Comparison of ENCODE assay signal across 22 cellular contexts in genomic region chr1:63955746-63956145, GRCh38.
DNase-seq lines count a peak whose midpoint lies in the region; ATAC-seq, FAIRE-seq and TF ChIP-seq lines count a peak whose summit lies in the region.
"Had no signal": no experiment of that assay in that cellular context is flagged by ENCODE, and none has a peak within 500 bp of the region (broad histone marks: within the 10 kb centered on the region; RNA-seq: fewer than 3 reads in every experiment).

No MANE protein-coding gene starts in this region.

- H3K27ac ChIP-seq in astrocyte (ENCODE audit: low read depth, low read length) = no peak overlapping the region
- H3K27ac ChIP-seq: body of pancreas had no signal

- no peak overlapping the region for H3K4me2 ChIP-seq in astrocyte (ENCODE audit: low read length)

- H3K4me1 Mint-ChIP-seq in astrocyte (ENCODE audit: low read depth, unreplicated experiment) = peaks cover 20% of the 10 kb centered on the region
- H3K4me1 Mint-ChIP-seq: activated B cell treated with CpG ODN at 0.5 μM for 24 hours; activated naive CD4-positive, alpha-beta T cell treated with anti-CD3 and anti-CD28 coated beads, Interleukin-2, amount 10 ng/mL, durations not matched to agents 7 days and 5 days; neural crest cell had no signal

- ATAC-seq in GM21390 (IDR thresholded peaks at IDR 0.05; ENCODE audit: unreplicated experiment) (no peak), HG03039 (IDR thresholded peaks at IDR 0.05; ENCODE audit: unreplicated experiment) (no peak)
- ATAC-seq: activated CD8-positive, alpha-beta T cell treated with anti-CD3 and anti-CD28 coated beads, Interleukin-2, amount 10 ng/mL, durations not matched to agents 7 days and 5 days; body of pancreas had no signal

- H3K4me3 Mint-ChIP-seq in astrocyte (ENCODE audit: unreplicated experiment) = peak overlapping the region; percentile 22
- H3K4me3 Mint-ChIP-seq: activated B cell treated with CpG ODN at 0.5 μM for 24 hours; activated CD8-positive, alpha-beta T cell treated with anti-CD3 and anti-CD28 coated beads, Interleukin-2, amount 10 ng/mL, durations not matched to agents 7 days and 5 days; activated naive CD4-positive, alpha-beta T cell treated with anti-CD3 and anti-CD28 coated beads, Interleukin-2, amount 10 ng/mL, durations not matched to agents 7 days and 5 days; CD4-positive, alpha-beta T cell; HFFc6; neural crest cell; T-helper 2 cell treated with Interferon-gamma antibody and Interleukin-4, amounts not matched to agents 5 μg/mL and 100 μg/mL, for 36 hours had no signal

- peak overlapping the region; percentile 67 for H3K27ac Mint-ChIP-seq in astrocyte (ENCODE audit: unreplicated experiment)
- H3K27ac Mint-ChIP-seq: activated B cell treated with CpG ODN at 0.5 μM for 24 hours; activated CD8-positive, alpha-beta T cell treated with anti-CD3 and anti-CD28 coated beads, Interleukin-2, amount 10 ng/mL, durations not matched to agents 7 days and 5 days; activated naive CD4-positive, alpha-beta T cell treated with anti-CD3 and anti-CD28 coated beads, Interleukin-2, amount 10 ng/mL, durations not matched to agents 7 days and 5 days; CD4-positive, alpha-beta T cell; HFFc6; T-helper 2 cell treated with Interferon-gamma antibody and Interleukin-4, amounts not matched to agents 5 μg/mL and 100 μg/mL, for 36 hours had no signal

- H4K20me1 ChIP-seq in astrocyte (ENCODE audit: insufficient read depth, low read length) = peaks cover 5% of the 10 kb centered on the region

- H2AFZ ChIP-seq in astrocyte (ENCODE audit: low read depth, low read length) = no peak overlapping the region

- no peak overlapping the region for H3K9ac ChIP-seq in astrocyte (ENCODE audit: low read length)

- no peaks in the 10 kb centered on the region for H3K36me3 ChIP-seq in astrocyte (ENCODE audit: insufficient read depth, low read length)

- no peak overlapping the region for H3K4me3 ChIP-seq in astrocyte (ENCODE audit: insufficient read depth, low read depth, low read length)
- H3K4me3 ChIP-seq: body of pancreas had no signal

- H3K36me3 Mint-ChIP-seq in astrocyte (ENCODE audit: low read depth, unreplicated experiment) = peaks cover 33% of the 10 kb centered on the region
- H3K36me3 Mint-ChIP-seq: activated naive CD4-positive, alpha-beta T cell treated with anti-CD3 and anti-CD28 coated beads, Interleukin-2, amount 10 ng/mL, durations not matched to agents 7 days and 5 days had no signal

- no peak for TF ChIP-seq CTCF in astrocyte (IDR thresholded peaks at IDR 0.05; ENCODE audit: insufficient read depth, low read depth, low read length)

- DNase-seq in AG20443 (ENCODE audit: low spot score) = peak; percentile 24
- DNase-seq in M059J (ENCODE audit: low read depth) = peak; percentile 37
- no peak for DNase-seq in astrocyte (ENCODE audit: low read depth)
- DNase-seq in myocyte (ENCODE audit: low read depth) = peak; percentile 25
- no peak for DNase-seq in G401 (ENCODE audit: low spot score)
- DNase-seq in globus pallidus (ENCODE audit: low spot score) = no peak
- DNase-seq: activated B cell treated with CpG ODN at 0.5 μM for 24 hours; activated CD8-positive, alpha-beta T cell treated with anti-CD3 and anti-CD28 coated beads, Interleukin-2, amount 10 ng/mL, durations not matched to agents 7 days and 5 days; activated naive CD4-positive, alpha-beta T cell treated with anti-CD3 and anti-CD28 coated beads, Interleukin-2, amount 10 ng/mL, durations not matched to agents 7 days and 5 days; activated T-cell treated with anti-CD3 and anti-CD28 coated beads, Interleukin-2, amount 50 U/mL, for 48 hours; CD4-positive, alpha-beta T cell; cortex of kidney; foreskin melanocyte; HFFc6; kidney glomerular epithelial cell; stimulated activated CD4-positive, alpha-beta T cell treated with anti-CD3 and anti-CD28 coated beads, Interleukin-4, amount 100 ng/mL, for 24 hours had no signal

- H3K27me3 ChIP-seq in astrocyte (ENCODE audit: insufficient read depth, low read length) = no peaks in the 10 kb centered on the region
- H3K27me3 ChIP-seq: body of pancreas had no signal

- no peaks in the 10 kb centered on the region for H3K79me2 ChIP-seq in astrocyte (ENCODE audit: insufficient read depth, low read length)

- no peak for FAIRE-seq in astrocyte (lab: Jason Lieb, UNC)
- FAIRE-seq: urothelium cell line had no signal

- H3K9me3 Mint-ChIP-seq in astrocyte (ENCODE audit: unreplicated experiment) = peaks cover 21% of the 10 kb centered on the region

- H3K27me3 Mint-ChIP-seq in astrocyte (ENCODE audit: low read depth, unreplicated experiment) = no peaks in the 10 kb centered on the region
- H3K27me3 Mint-ChIP-seq: activated B cell treated with CpG ODN at 0.5 μM for 24 hours had no signal

- H3K9me3 ChIP-seq in astrocyte (ENCODE audit: insufficient read depth, low read depth, low read length) = peaks cover 9% of the 10 kb centered on the region

- H3K4me1 ChIP-seq in astrocyte (ENCODE audit: insufficient read depth, low read length) = no peaks in the 10 kb centered on the region

- in situ Hi-C loops in G401 (cut with HindIII; ENCODE audit: low sequenced_read_pairs) = no loop called here

Comparison
In these comparisons a context has a peak if more than half of its experiments do, and no peak if none do; other contexts are left out.
1. DNase-seq: peak in AG20443 (single experiment), M059J (single experiment) and myocyte (single experiment); none in astrocyte (single experiment), G401 (single experiment) and globus pallidus (single experiment).